21 cellular contexts compared by ENCODE assay signal in genomic region chr15:24862726-24863521, GRCh38.
A peak's percentile ranks its signal among the peaks of the same experiment; 100 is the strongest.
DNase-seq lines count a peak whose midpoint lies in the region; ATAC-seq, FAIRE-seq and TF ChIP-seq lines count a peak whose summit lies in the region.
"Had no signal": no experiment of that assay in that cellular context is flagged by ENCODE, and none has a peak within 500 bp of the region (broad histone marks: within the 10 kb centered on the region; RNA-seq: fewer than 3 reads in every experiment).

No MANE protein-coding gene starts in this region.

- H3K27ac ChIP-seq in HepG2 (ENCODE audit: extremely low read length, insufficient read depth, low read length) = no peak overlapping the region
- H3K27ac ChIP-seq in right lobe of liver = no peak overlapping the region
- H3K27ac ChIP-seq in H1 (ENCODE audit: low read depth, low read length) = peak overlapping the region; percentile 19; the same call in 1 of the 2 replicates
- H3K27ac ChIP-seq in mesenchymal stem cell (ENCODE audit: low read length, poor library complexity, severe bottlenecking) = no peak overlapping the region
- H3K27ac ChIP-seq in osteoblast (ENCODE audit: low read depth, low read length) = no peak overlapping the region
- H3K27ac ChIP-seq: A549, foreskin keratinocyte had no signal

- H3K56ac ChIP-seq in H1 (replicated peaks; ENCODE audit: insufficient read length, low read depth, low read length) = no peak overlapping the region

- no peak overlapping the region for H3K14ac ChIP-seq in H1 (ENCODE audit: insufficient read length)
- H3K14ac ChIP-seq in mesenchymal stem cell (ENCODE audit: low read length in 2 of 2) = no peak overlapping the region

- CTCF ChIA-PET in HepG2 (lab: Yijun Ruan, JAX; ENCODE audit: low intra/inter-chr PET ratio, low total read pairs) (no interaction called here), H1 (lab: Charles Lee; ENCODE audit: partially characterized antibody) (interaction anchor here (0.7 kb wide), 2 partner anchors 14 to 96 kb away, joined by 3 read pairs; no protein-coding TSS in a partner anchor)

- H2BK12ac ChIP-seq in H1 (ENCODE audit: low read depth, low read length) (peak overlapping the region; percentile 22), mesenchymal stem cell (ENCODE audit: low read length in 2 of 2) (no peak overlapping the region)

- H3K18ac ChIP-seq in H1 (ENCODE audit: extremely low read depth, low read length) (peak overlapping the region; percentile 51; the same call in 1 of the 2 replicates), mesenchymal stem cell (ENCODE audit: low read depth in 1 of 2, low read length in 2 of 2) (peak overlapping the region in 1 of 2 experiments; percentile 40)

- H3K79me2 ChIP-seq in HepG2 (ENCODE audit: insufficient read depth, low read length) (no peaks in the 10 kb centered on the region), H1 (ENCODE audit: control insufficient read depth in 1 of 2, insufficient read depth in 2 of 2, low read length in 2 of 2) (no peaks in the 10 kb centered on the region), osteoblast (ENCODE audit: insufficient read depth, low read length) (no peaks in the 10 kb centered on the region)

- H3K4me2 ChIP-seq in HepG2 (ENCODE audit: low read depth, low read length) (no peak overlapping the region; the same call in 1 of the 2 replicates), H1 (ENCODE audit: insufficient read depth in 1 of 2, low read depth in 2 of 2, low read length in 2 of 2) (peak overlapping the region in 1 of 2 experiments; percentile 41; a peak in 1 of 4 replicates), mesenchymal stem cell (ENCODE audit: low read length, poor library complexity, severe bottlenecking) (no peak overlapping the region), osteoblast (ENCODE audit: insufficient read depth, low read length) (no peak overlapping the region)
- H3K4me2 ChIP-seq: A549 had no signal

- H4K5ac ChIP-seq in H1 (ENCODE audit: insufficient read length, low read depth, low read length) = peak overlapping the region; percentile 10

- TF ChIP-seq EP300 in HepG2 (IDR thresholded peaks at IDR 0.05; ENCODE audit: low read depth in 2 of 2, low read length in 2 of 2) (no peak), HepG2 (CRISPR knock-in tag; IDR thresholded peaks at IDR 0.05; ENCODE audit: borderline replicate concordance) (no peak), H1 (IDR thresholded peaks at IDR 0.05; ENCODE audit: borderline replicate concordance in 1 of 2, low read depth in 2 of 2, low read length in 2 of 2) (no peak)

- H2AK5ac ChIP-seq in H1 (ENCODE audit: low read depth, low read length) (no peak overlapping the region), mesenchymal stem cell (ENCODE audit: low read length, severe bottlenecking) (no peak overlapping the region)

- H2BK15ac ChIP-seq in H1 (ENCODE audit: low read length) (peak overlapping the region; percentile 73; the same call in 1 of the 2 replicates), mesenchymal stem cell (ENCODE audit: low read depth, poor library complexity, severe bottlenecking) (no peak overlapping the region)

- BruUV-seq in HepG2 (replicated peaks; lab: Mats Ljungman, UMichigan) = no TSS peak

- H4K91ac ChIP-seq in H1 (replicated peaks; ENCODE audit: insufficient read length, low read length) (peak overlapping the region; percentile 79), mesenchymal stem cell (ENCODE audit: low read length) (no peak overlapping the region)

- H3K36me3 ChIP-seq in HepG2 (replicated peaks in 1 of 2; ENCODE audit: control insufficient read depth in 1 of 2, insufficient read depth in 2 of 2, low read length in 2 of 2) (no peaks in the 10 kb centered on the region), right lobe of liver (no peaks in the 10 kb centered on the region), H1 (ENCODE audit: control insufficient read depth in 2 of 4, insufficient read depth in 4 of 4, low read length in 3 of 4) (no peaks in the 10 kb centered on the region), mesenchymal stem cell (ENCODE audit: control insufficient read depth in 1 of 2, insufficient read depth in 2 of 2, low read depth in 1 of 2, low read length in 2 of 2) (no peaks in the 10 kb centered on the region), osteoblast (ENCODE audit: insufficient read depth, low read length) (no peaks in the 10 kb centered on the region)

- peaks cover 50% of the 10 kb centered on the region; the same call in 1 of the 2 replicates for H3K9me3 ChIP-seq in HepG2 (ENCODE audit: low read length)
- H3K9me3 ChIP-seq in right lobe of liver = no peaks in the 10 kb centered on the region
- peaks cover 0 to 3% of the 10 kb centered on the region in 2 experiments; a peak in 2 of 4 replicates for H3K9me3 ChIP-seq in H1 (ENCODE audit: insufficient read depth in 2 of 2, low read depth in 1 of 2, low read length in 1 of 2)
- H3K9me3 ChIP-seq in mesenchymal stem cell (ENCODE audit: control insufficient read depth, low read length) = peaks cover 5% of the 10 kb centered on the region
- H3K9me3 ChIP-seq in osteoblast (ENCODE audit: low read depth, low read length) = no peaks in the 10 kb centered on the region
- H3K9me3 ChIP-seq: A549, Caco-2 had no signal

- H3K23ac ChIP-seq in H1 (ENCODE audit: insufficient read length) = no peak overlapping the region
- H3K23ac ChIP-seq in mesenchymal stem cell (ENCODE audit: low read length in 2 of 2) = no peak overlapping the region

- no peak for DNase-seq in HepG2 (ENCODE audit: low spot score)
- no peak for DNase-seq in right lobe of liver
- DNase-seq in H1 (ENCODE audit: low read depth in 1 of 2, low spot score in 2 of 2) = no peak
- peak; percentile 61 for DNase-seq in mesenchymal stem cell
- DNase-seq in kidney tubule cell (ENCODE audit: low spot score) = no peak
- no peak for DNase-seq in cerebellar cortex (ENCODE audit: low spot score)
- DNase-seq in osteoblast (ENCODE audit: insufficient read length, low spot score, missing footprints) = no peak
- DNase-seq in stimulated activated CD4-positive, alpha-beta T cell treated with anti-CD3 and anti-CD28 coated beads, Interleukin-12 subunit alpha, Interleukin-12 subunit beta, amount 100 ng/mL, for 4 hours = no peak
- DNase-seq: activated CD8-positive, alpha-beta memory T cell treated with anti-CD3 and anti-CD28 coated beads, Interleukin-2, amount 50 U/mL, for 48 hours; activated effector memory CD4-positive, alpha-beta T cell treated with anti-CD3 and anti-CD28 coated beads, Interleukin-2, amount 50 U/mL, for 16 hours; activated naive CD8-positive, alpha-beta T cell treated with anti-CD3 and anti-CD28 coated beads, Interleukin-2, amount 50 U/mL, for 24 hours; Caco-2; foreskin keratinocyte; HCEC 1CT; mucosa of descending colon; NCI-H1417 treated with DMSO at 0.1 percent for 48 hours; NCI-H2107; NCI-H510A; SHP77 treated with DMSO at 0.1 percent for 48 hours; T-helper 1 cell had no signal

- no peak overlapping the region for H2BK120ac ChIP-seq in H1 (replicated peaks; ENCODE audit: low read depth, low read length)
- H2BK120ac ChIP-seq in mesenchymal stem cell (ENCODE audit: low read depth, low read length) = no peak overlapping the region

- FAIRE-seq in HepG2 (lab: Jason Lieb, UNC) = no peak
- FAIRE-seq in H1 (lab: Jason Lieb, UNC) = no peak
- FAIRE-seq: A549 had no signal

- POLR2A ChIA-PET in HepG2 (lab: Yijun Ruan, JAX) = no interaction called here
- POLR2A ChIA-PET in H1 (lab: Charles Lee; ENCODE audit: partially characterized antibody) = interaction anchor here (1.0 to 1.9 kb wide), 2 partner anchors 15 to 36 kb away, joined by 3 to 6 read pairs; no protein-coding TSS in a partner anchor

- peak overlapping the region; percentile 69; the same call in 1 of the 2 replicates for H2BK5ac ChIP-seq in H1 (ENCODE audit: low read depth, low read length)
- no peak overlapping the region for H2BK5ac ChIP-seq in mesenchymal stem cell (ENCODE audit: low read depth, low read length, poor library complexity, severe bottlenecking)

- TF ChIP-seq RAD21 in HepG2 (CRISPR knock-in tag; IDR thresholded peaks at IDR 0.05) = no peak
- no peak for TF ChIP-seq RAD21 in H1 (IDR thresholded peaks at IDR 0.05 in 1 of 2, conservative IDR thresholded peaks at IDR 0.05 in 1 of 2; ENCODE audit: low read depth in 2 of 2, low read length in 2 of 2)

- H4K20me1 ChIP-seq in HepG2 (ENCODE audit: insufficient read depth, low read length) = no peaks in the 10 kb centered on the region
- H4K20me1 ChIP-seq in H1 (replicated peaks in 1 of 2; ENCODE audit: control insufficient read depth in 1 of 2, insufficient read depth in 2 of 2, low read length in 2 of 2) = no peaks in the 10 kb centered on the region
- no peaks in the 10 kb centered on the region for H4K20me1 ChIP-seq in osteoblast (ENCODE audit: insufficient read depth, low read length)

- ATAC-seq in HepG2 (peak; percentile 57), right lobe of liver (no peak)
- ATAC-seq: A549; activated naive CD8-positive, alpha-beta T cell treated with anti-CD3 and anti-CD28 coated beads, Interleukin-2, amount 50 U/mL, for 24 hours; foreskin keratinocyte; mucosa of descending colon had no signal

- peaks cover 12% of the 10 kb centered on the region for H3K4me1 ChIP-seq in HepG2 (ENCODE audit: insufficient read depth, low read length)
- no peaks in the 10 kb centered on the region for H3K4me1 ChIP-seq in right lobe of liver
- H3K4me1 ChIP-seq in H1 (replicated peaks in 1 of 4; ENCODE audit: control insufficient read depth in 3 of 4, insufficient read depth in 4 of 4, low read length in 3 of 4) = peaks cover 0 to 5% (median 2%) of the 10 kb centered on the region in 4 experiments; a peak in 5 of 7 replicates
- H3K4me1 ChIP-seq in mesenchymal stem cell (ENCODE audit: control insufficient read depth, insufficient read depth, low read depth, low read length) = no peaks in the 10 kb centered on the region
- no peaks in the 10 kb centered on the region for H3K4me1 ChIP-seq in osteoblast (ENCODE audit: insufficient read depth, low read length)
- H3K4me1 ChIP-seq: A549, Caco-2, foreskin keratinocyte had no signal

- WGBS in HepG2 (ENCODE audit: low lambda C conversion rate) = 40% methylated on average over 6 of the region's 6 CpGs
- WGBS in right lobe of liver (ENCODE audit: insufficient coverage, low coverage, low lambda C conversion rate, missing lambda C conversion rate) = 72% methylated on average over 6 of the region's 6 CpGs
- 73% methylated on average over 6 of the region's 6 CpGs; no CpG with 5 or more reads in 1 of the 2 experiments for WGBS in H1 (ENCODE audit: extremely low coverage in 1 of 2, insufficient coverage in 1 of 2, insufficient read length in 1 of 2, insufficient replicate concordance in 2 of 2, low coverage in 1 of 2, low lambda C conversion rate in 2 of 2, missing lambda C conversion rate in 1 of 2), 2 experiments
- WGBS in mesenchymal stem cell = 60% methylated on average over 6 of the region's 6 CpGs

- intact Hi-C loops in HepG2 (cut with micrococcal nuclease; ENCODE audit: unreplicated experiment) = no loop called here
- intact Hi-C loops in right lobe of liver (cut with DNase I) = no loop called here

- H3K9ac ChIP-seq in HepG2 (ENCODE audit: insufficient read depth, low read depth, low read length) = no peak overlapping the region
- H3K9ac ChIP-seq in H1 (replicated peaks in 1 of 4; ENCODE audit: extremely low read depth in 1 of 4, low read depth in 3 of 4, low read length in 3 of 4) = no peak overlapping the region
- H3K9ac ChIP-seq in mesenchymal stem cell (ENCODE audit: low read length) = no peak overlapping the region

- H3K4ac ChIP-seq in H1 (replicated peaks; ENCODE audit: insufficient read length, low read depth, low read length) (peak overlapping the region; percentile 3), mesenchymal stem cell (ENCODE audit: low read depth in 1 of 2, low read length in 2 of 2) (no peak overlapping the region)

- H3K27me3 ChIP-seq in HepG2 (ENCODE audit: control insufficient read depth in 1 of 2, insufficient read depth in 2 of 2, low read length in 2 of 2) = no peaks in the 10 kb centered on the region
- H3K27me3 ChIP-seq in right lobe of liver = no peaks in the 10 kb centered on the region
- no peaks in the 10 kb centered on the region for H3K27me3 ChIP-seq in H1 (replicated peaks in 1 of 4; ENCODE audit: control insufficient read depth in 3 of 4, extremely low read depth in 1 of 4, insufficient read depth in 3 of 4, low read length in 3 of 4)
- no peaks in the 10 kb centered on the region for H3K27me3 ChIP-seq in mesenchymal stem cell (ENCODE audit: control insufficient read depth in 1 of 2, insufficient read depth in 1 of 2, low read length in 2 of 2)
- H3K27me3 ChIP-seq in osteoblast (ENCODE audit: insufficient read depth, low read length) = no peaks in the 10 kb centered on the region
- H3K27me3 ChIP-seq: foreskin keratinocyte had no signal

- in situ Hi-C loops in HepG2 (cut with HindIII; ENCODE audit: extremely low pct_ligation_motif_present, low pct_unique_long_range_greater_than_20kb) = no loop called here

- H3K79me1 ChIP-seq in H1 (ENCODE audit: low read depth, low read length) (no peaks in the 10 kb centered on the region; the same call in 1 of the 2 replicates), mesenchymal stem cell (replicated peaks; ENCODE audit: low read length, poor library complexity, severe bottlenecking) (no peaks in the 10 kb centered on the region)

- TF ChIP-seq CTCF in HepG2 (CRISPR knock-in tag; IDR thresholded peaks at IDR 0.05) (no peak), right lobe of liver (IDR thresholded peaks at IDR 0.05) (no peak), H1 (IDR thresholded peaks at IDR 0.05; ENCODE audit: control extremely low read depth in 1 of 3, insufficient read depth in 1 of 3, low read depth in 1 of 3, low read length in 3 of 3) (no peak), osteoblast (IDR thresholded peaks at IDR 0.05; ENCODE audit: extremely low read depth, low read depth, low read length) (no peak)

- H4K8ac ChIP-seq in H1 (ENCODE audit: extremely low read depth, insufficient read depth, low read length) = no peak overlapping the region
- H4K8ac ChIP-seq in mesenchymal stem cell (ENCODE audit: low read length) = no peak overlapping the region

- TF ChIP-seq POLR2A in HepG2 (IDR thresholded peaks at IDR 0.05; ENCODE audit: insufficient read depth in 1 of 2, low read depth in 2 of 2, low read length in 2 of 2) (no peak), right lobe of liver (IDR thresholded peaks at IDR 0.05) (no peak), H1 (IDR thresholded peaks at IDR 0.05; ENCODE audit: control extremely low read depth in 1 of 2, low read depth in 2 of 2, low read length in 2 of 2) (no peak)

- H2BK20ac ChIP-seq in H1 (ENCODE audit: low read length) = no peak overlapping the region; the same call in 1 of the 2 replicates

- H3K23me2 ChIP-seq in H1 (ENCODE audit: low read depth, low read length) = no peaks in the 10 kb centered on the region

- H2AFZ ChIP-seq in HepG2 (ENCODE audit: low read length) (no peak overlapping the region), H1 (ENCODE audit: low read length) (peak overlapping the region; percentile 63), mesenchymal stem cell (ENCODE audit: low read depth, low read length) (no peak overlapping the region), osteoblast (ENCODE audit: low read length) (no peak overlapping the region)

- H3K4me3 ChIP-seq in HepG2 (replicated peaks in 1 of 3; ENCODE audit: insufficient read depth in 1 of 3, low read depth in 2 of 3, low read length in 3 of 3) (no peak overlapping the region), right lobe of liver (no peak overlapping the region), H1 (ENCODE audit: extremely low read depth in 1 of 4, insufficient read depth in 2 of 4, low read depth in 3 of 4, low read length in 4 of 4) (no peak overlapping the region), mesenchymal stem cell (ENCODE audit: insufficient read depth in 1 of 2, low read depth in 1 of 2, low read length in 2 of 2) (no peak overlapping the region), osteoblast (ENCODE audit: insufficient read depth, low read length) (no peak overlapping the region)
- H3K4me3 ChIP-seq: A549, mucosa of descending colon had no signal

Comparison
In these comparisons a context has a peak if more than half of its experiments do, and no peak if none do; other contexts are left out.
1. Of the 41 proteins assayed by ChIP-seq in both HepG2 and H1: peak only in HepG2: none; only in H1: none; in both: SRF; in neither: 40.